ENCODE assay signal across 19 cellular contexts in the genomic region with DNA sequence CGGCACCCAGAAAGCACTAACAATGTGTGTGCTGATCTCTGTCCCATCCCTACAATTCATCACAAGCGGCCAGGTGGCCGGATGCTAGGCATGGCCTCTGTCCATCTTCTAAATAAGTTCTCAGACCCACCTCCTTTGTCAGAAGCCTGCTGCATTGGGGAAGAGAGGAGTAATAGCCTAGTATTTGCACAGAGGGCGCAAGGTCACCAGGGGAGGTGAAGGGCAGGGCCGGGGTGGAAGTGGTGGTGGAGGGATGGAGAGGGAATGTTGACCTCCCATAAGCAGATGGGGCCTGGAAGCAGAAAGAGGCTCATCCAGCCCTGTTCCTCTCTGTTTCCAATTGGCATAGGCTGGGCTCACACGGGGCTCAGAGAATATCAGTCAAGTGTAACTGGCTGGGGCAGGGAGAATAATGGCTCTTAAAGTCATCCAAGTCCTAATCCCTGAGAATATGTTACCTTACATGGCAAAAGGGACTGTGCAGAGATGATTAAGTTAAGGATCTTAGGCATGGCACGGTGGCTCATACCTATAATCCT.
"Had no signal": no experiment of that assay in that cellular context is flagged by ENCODE, and none has a peak within 500 bp of the region (broad histone marks: within the 10 kb centered on the region; RNA-seq: fewer than 3 reads in every experiment).

No MANE protein-coding gene starts in this region.

- H3K27ac Mint-ChIP-seq: activated naive CD4-positive, alpha-beta T cell treated with anti-CD3 and anti-CD28 coated beads, Interleukin-2, amount 50 U/mL, for 24 hours; natural killer cell treated with Interleukin-12 subunit alpha and Interleukin-12 subunit beta and Interleukin-15 and Interleukin-18, amount 100 ng/mL, for 72 hours; T-helper 2 cell treated with Interferon-gamma antibody and Interleukin-4, amounts not matched to agents 5 μg/mL and 100 μg/mL, for 36 hours; WTC11 had no signal

- H3K27me3 ChIP-seq: body of pancreas, foreskin keratinocyte, spleen, tibial artery had no signal

- H3K4me3 ChIP-seq: body of pancreas, spleen, tibial artery had no signal

- H3K36me3 Mint-ChIP-seq: activated naive CD4-positive, alpha-beta T cell treated with anti-CD3 and anti-CD28 coated beads, Interleukin-2, amount 50 U/mL, for 24 hours; natural killer cell treated with Interleukin-12 subunit alpha and Interleukin-12 subunit beta and Interleukin-15 and Interleukin-18, amount 100 ng/mL, for 72 hours; WTC11 had no signal

- H3K9me3 Mint-ChIP-seq: activated naive CD4-positive, alpha-beta T cell treated with anti-CD3 and anti-CD28 coated beads, Interleukin-2, amount 50 U/mL, for 24 hours; natural killer cell treated with Interleukin-12 subunit alpha and Interleukin-12 subunit beta and Interleukin-15 and Interleukin-18, amount 100 ng/mL, for 72 hours; T-helper 2 cell treated with Interferon-gamma antibody and Interleukin-4, amounts not matched to agents 5 μg/mL and 100 μg/mL, for 36 hours had no signal

- H3K27ac ChIP-seq: body of pancreas, foreskin keratinocyte, spleen, tibial artery had no signal

- DNase-seq: activated gamma-delta T cell treated with Interleukin-2 at 50 U/mL for 16 hours; activated T-cell treated with anti-CD3 and anti-CD28 coated beads, Interleukin-2, amount 50 U/mL, for 1 hour; anterior cingulate cortex; body of pancreas; central memory CD4-positive, alpha-beta T cell; dermis blood vessel endothelial cell; effector CD8-positive, alpha-beta T cell; foreskin keratinocyte; hippocampal formation; kidney glomerular epithelial cell; nucleus accumbens; spleen; stimulated activated CD4-positive, alpha-beta T cell treated with anti-CD3 and anti-CD28 coated beads, Interleukin-4, amount 100 ng/mL, for 1 hour; stimulated activated naive CD4-positive, alpha-beta T cell treated with Interleukin-2 at 50 U/mL for 16 hours; tibial artery had no signal

- H3K9me3 ChIP-seq: body of pancreas, spleen, tibial artery had no signal

- H3K4me3 Mint-ChIP-seq: activated naive CD4-positive, alpha-beta T cell treated with anti-CD3 and anti-CD28 coated beads, Interleukin-2, amount 50 U/mL, for 24 hours; natural killer cell treated with Interleukin-12 subunit alpha and Interleukin-12 subunit beta and Interleukin-15 and Interleukin-18, amount 100 ng/mL, for 72 hours; T-helper 2 cell treated with Interferon-gamma antibody and Interleukin-4, amounts not matched to agents 5 μg/mL and 100 μg/mL, for 36 hours; WTC11 had no signal

- H3K4me1 Mint-ChIP-seq: WTC11 had no signal

- H3K27me3 Mint-ChIP-seq: activated naive CD4-positive, alpha-beta T cell treated with anti-CD3 and anti-CD28 coated beads, Interleukin-2, amount 50 U/mL, for 24 hours; natural killer cell treated with Interleukin-12 subunit alpha and Interleukin-12 subunit beta and Interleukin-15 and Interleukin-18, amount 100 ng/mL, for 72 hours had no signal

- ATAC-seq: body of pancreas; foreskin keratinocyte; natural killer cell treated with Interleukin-12 subunit alpha and Interleukin-12 subunit beta and Interleukin-15 and Interleukin-18, amount 100 ng/mL, for 72 hours; WTC11 had no signal
